Comparison of ENCODE assay signal across 15 cellular contexts in the genomic region with DNA sequence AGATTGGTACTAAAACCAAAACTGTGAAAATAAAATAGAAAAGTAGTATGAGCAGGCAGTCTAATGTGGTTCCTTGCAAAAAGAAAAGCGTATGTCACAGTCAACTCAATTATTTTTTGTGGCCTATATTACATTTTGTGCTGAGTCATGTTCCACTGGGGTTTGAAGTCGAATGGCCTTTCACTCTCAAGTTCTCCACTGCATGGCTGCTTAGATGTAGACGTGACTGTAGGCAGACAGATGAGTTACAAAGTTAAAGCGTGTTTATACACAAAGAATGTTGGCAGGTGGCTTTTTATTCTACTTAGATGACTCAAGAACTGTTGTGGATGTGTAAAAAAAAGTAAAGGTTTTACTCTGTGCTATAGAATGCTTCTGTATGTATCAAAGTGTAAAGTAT.
DNase-seq lines count a peak whose midpoint lies in the region; ATAC-seq, FAIRE-seq and TF ChIP-seq lines count a peak whose summit lies in the region.
"Had no signal": no experiment of that assay in that cellular context is flagged by ENCODE, and none has a peak within 500 bp of the region (broad histone marks: within the 10 kb centered on the region; RNA-seq: fewer than 3 reads in every experiment).

No MANE protein-coding gene starts in this region.

- no peak for TF ChIP-seq CTCF in A549 (IDR thresholded peaks at IDR 0.05)
- no peak for TF ChIP-seq CTCF in gastrocnemius medialis (IDR thresholded peaks at IDR 0.05 in 4 of 5, conservative IDR thresholded peaks at IDR 0.05 in 1 of 5)
- no peak for TF ChIP-seq CTCF in gastroesophageal sphincter (IDR thresholded peaks at IDR 0.05)

- intact Hi-C loops in gastrocnemius medialis (cut with DNase I; ENCODE audit: low total_unique reads), result no loop called here

- 47% methylated on average over 4 of the region's 4 CpGs for WGBS in A549 (ENCODE audit: missing lambda C conversion rate)
- WGBS in gastroesophageal sphincter (ENCODE audit: low coverage in 1 of 2), 2 donors, result 60 to 62% methylated on average over 4 of the region's 4 CpGs

- H3K27ac ChIP-seq in A549 (peak overlapping the region; percentile 54 to 75; a peak in 5 of 6 replicates), gastrocnemius medialis (no peak overlapping the region), gastroesophageal sphincter (no peak overlapping the region)
- H3K27ac ChIP-seq: prostate gland, thyroid gland had no signal

- no peak overlapping the region for H3K4me3 ChIP-seq in A549
- H3K4me3 ChIP-seq in gastrocnemius medialis, result no peak overlapping the region
- no peak overlapping the region for H3K4me3 ChIP-seq in gastroesophageal sphincter
- H3K4me3 ChIP-seq: prostate gland, thyroid gland had no signal

- POLR2A ChIA-PET in A549 (lab: Yijun Ruan, JAX), result no interaction called here

- H3K4me1 ChIP-seq in A549 (peaks cover 6% of the 10 kb centered on the region; the same call in 2 of the 3 replicates), gastrocnemius medialis (no peaks in the 10 kb centered on the region), gastroesophageal sphincter (peaks cover 0 to 13% (median 0%) of the 10 kb centered on the region in 3 donors)
- H3K4me1 ChIP-seq: prostate gland, thyroid gland had no signal

- H3K4me2 ChIP-seq in A549, result no peak overlapping the region

- TF ChIP-seq EP300 in A549 (IDR thresholded peaks at IDR 0.05), result no peak
- TF ChIP-seq EP300 in gastroesophageal sphincter (IDR thresholded peaks at IDR 0.05), result no peak

- no peaks in the 10 kb centered on the region for H3K36me3 ChIP-seq in gastrocnemius medialis
- no peaks in the 10 kb centered on the region for H3K36me3 ChIP-seq in gastroesophageal sphincter
- H3K36me3 ChIP-seq: prostate gland, thyroid gland had no signal

- CTCF ChIA-PET in A549 (lab: Yijun Ruan, JAX), result no interaction called here

- DNase-seq in A549 (ENCODE audit: low read depth in 1 of 2, low spot score in 1 of 2) (peak in 1 of 2 experiments; percentile 25), RCC 7860 (ENCODE audit: low spot score) (peak; percentile 18), erythroblast (lab: John Stamatoyannopoulos, UW) (peak; percentile 14 to 31), gastrocnemius medialis (no peak), LoVo (ENCODE audit: low spot score) (no peak), globus pallidus (ENCODE audit: low spot score) (no peak)
- DNase-seq: activated CD4-positive, alpha-beta T cell treated with anti-CD3 and anti-CD28 coated beads, Interleukin-2, amount 50 U/mL, for 48 hours; activated naive CD4-positive, alpha-beta T cell treated with Interleukin-2 at 50 U/mL for 16 hours; cortex of kidney; head of caudate nucleus; NCI-H524 treated with DMSO at 0.1 percent for 48 hours; thyroid gland had no signal

- TF ChIP-seq RAD21 in A549 (conservative IDR thresholded peaks at IDR 0.05 in 1 of 2, IDR thresholded peaks at IDR 0.05 in 1 of 2), result no peak

- H3K9me3 ChIP-seq in A549 (0 out of 3 replicates have a peak, but pooled peaks cover 4% of the 10 kb centered on the region), gastrocnemius medialis (no peaks in the 10 kb centered on the region), gastroesophageal sphincter (no peaks in the 10 kb centered on the region)
- H3K9me3 ChIP-seq: prostate gland, thyroid gland had no signal

- TF ChIP-seq POLR2A in A549 (IDR thresholded peaks at IDR 0.05; ENCODE audit: low read length), result no peak
- TF ChIP-seq POLR2A in erythroblast (IDR thresholded peaks at IDR 0.05; ENCODE audit: low read length), result no peak
- TF ChIP-seq POLR2A in gastrocnemius medialis (IDR thresholded peaks at IDR 0.05), result no peak
- no peak for TF ChIP-seq POLR2A in gastroesophageal sphincter (IDR thresholded peaks at IDR 0.05)

- no peak for FAIRE-seq in A549 (lab: Jason Lieb, UNC)
- FAIRE-seq in RCC 7860 (lab: Jason Lieb, UNC), result peak; percentile 16

- H3K27me3 ChIP-seq in gastrocnemius medialis (no peaks in the 10 kb centered on the region), gastroesophageal sphincter (no peaks in the 10 kb centered on the region)
- H3K27me3 ChIP-seq: thyroid gland had no signal

- no peak for ATAC-seq in A549
- peak; percentile 47 for ATAC-seq in HG03432 (IDR thresholded peaks at IDR 0.05; ENCODE audit: unreplicated experiment)
- ATAC-seq in gastrocnemius medialis, result no peak
- no peak for ATAC-seq in gastroesophageal sphincter

- in situ Hi-C loops in gastrocnemius medialis (cut with MboI; ENCODE audit: low sequenced_read_pairs in 4 of 4), result no loop called here

TF ChIP-seq in A549, 52 proteins besides CTCF, POLR2A, EP300 and RAD21:
- TF ChIP-seq ESRRA (IDR thresholded peaks at IDR 0.05; ENCODE audit: borderline replicate concordance, low read length) (no peak), NFE2L2 (conservative IDR thresholded peaks at IDR 0.05; ENCODE audit: low read length) (peak; percentile 93), MAFK (IDR thresholded peaks at IDR 0.05; ENCODE audit: partially characterized antibody) (peak; percentile 93)

Comparison
In these comparisons a context has a peak if more than half of its experiments do, and no peak if none do; other contexts are left out.
1. DNase-seq: peak in RCC 7860 (single experiment) and erythroblast (2 of 2); none in gastrocnemius medialis (0 of 2), LoVo (single experiment) and globus pallidus (single experiment).
2. H3K27ac ChIP-seq: peak in A549 (2 of 2); none in gastrocnemius medialis (0 of 4) and gastroesophageal sphincter (0 of 4).